ENCODE assay signal across 18 cellular contexts in the genomic region with DNA sequence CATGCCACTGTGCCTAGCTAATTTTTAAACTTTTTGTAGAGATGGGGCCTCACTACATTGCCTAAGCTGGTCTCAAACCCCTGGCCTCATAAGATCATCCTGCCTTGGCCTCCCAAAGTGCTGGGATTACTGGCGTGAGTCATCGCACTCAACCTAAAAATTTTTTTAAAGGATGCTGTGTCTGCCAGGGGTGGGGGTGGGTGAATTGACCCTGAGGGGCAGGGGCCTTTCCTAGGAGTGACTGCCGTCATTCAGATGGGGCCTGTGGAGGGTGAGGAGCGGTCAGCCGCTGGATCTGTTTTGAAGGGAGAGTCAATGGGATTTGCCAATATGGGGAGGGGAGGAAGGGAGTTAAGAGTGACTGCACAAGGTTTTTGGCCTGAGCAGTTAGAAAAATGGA.
A peak's percentile ranks its signal among the peaks of the same experiment; 100 is the strongest.
DNase-seq lines count a peak whose midpoint lies in the region; ATAC-seq, FAIRE-seq and TF ChIP-seq lines count a peak whose summit lies in the region.
"Had no signal": no experiment of that assay in that cellular context is flagged by ENCODE, and none has a peak within 500 bp of the region (broad histone marks: within the 10 kb centered on the region; RNA-seq: fewer than 3 reads in every experiment).

No MANE protein-coding gene starts in this region.

- H3K27ac ChIP-seq in H1 (ENCODE audit: low read depth, low read length), result no peak overlapping the region
- H3K27ac ChIP-seq: BLaER1 had no signal

- no peaks in the 10 kb centered on the region for H3K36me3 ChIP-seq in H1 (ENCODE audit: control insufficient read depth in 2 of 4, insufficient read depth in 4 of 4, low read length in 3 of 4)
- H3K36me3 ChIP-seq: BLaER1, HAP-1 had no signal

- no peak for FAIRE-seq in H1 (lab: Jason Lieb, UNC)
- FAIRE-seq: HTR-8/SVneo had no signal

- no peak overlapping the region for H2BK12ac ChIP-seq in H1 (ENCODE audit: low read depth, low read length)

- no peak overlapping the region for H3K56ac ChIP-seq in H1 (replicated peaks; ENCODE audit: insufficient read length, low read depth, low read length)

- no peak overlapping the region for H3K4me2 ChIP-seq in H1 (ENCODE audit: insufficient read depth in 1 of 2, low read depth in 2 of 2, low read length in 2 of 2)
- H3K4me2 ChIP-seq: BLaER1 had no signal

- no peaks in the 10 kb centered on the region for H3K36me3 Mint-ChIP-seq in neural crest cell (ENCODE audit: low read depth)
- no peaks in the 10 kb centered on the region for H3K36me3 Mint-ChIP-seq in activated naive CD8-positive, alpha-beta T cell treated with anti-CD3 and anti-CD28 coated beads, Interleukin-2, amount 50 U/mL, for 24 hours (ENCODE audit: low read depth)
- H3K36me3 Mint-ChIP-seq: CD4-positive, alpha-beta memory T cell; IgD-negative memory B cell had no signal

- TF ChIP-seq CTCF in H1 (IDR thresholded peaks at IDR 0.05; ENCODE audit: control extremely low read depth in 1 of 3, insufficient read depth in 1 of 3, low read depth in 1 of 3, low read length in 3 of 3), result no peak
- no peak for TF ChIP-seq CTCF in neural crest cell (conservative IDR thresholded peaks at IDR 0.05)

- no peak overlapping the region for H2BK5ac ChIP-seq in H1 (ENCODE audit: low read depth, low read length)

- H2BK120ac ChIP-seq in H1 (replicated peaks; ENCODE audit: low read depth, low read length), result no peak overlapping the region

- H3K4ac ChIP-seq in H1 (replicated peaks; ENCODE audit: insufficient read length, low read depth, low read length), result peak overlapping the region; percentile 19

- H4K20me1 ChIP-seq in H1 (replicated peaks in 1 of 2; ENCODE audit: control insufficient read depth in 1 of 2, insufficient read depth in 2 of 2, low read length in 2 of 2), result no peaks in the 10 kb centered on the region
- H4K20me1 ChIP-seq: BLaER1 had no signal

- no peak for TF ChIP-seq POLR2A in H1 (IDR thresholded peaks at IDR 0.05; ENCODE audit: control extremely low read depth in 1 of 2, low read depth in 2 of 2, low read length in 2 of 2)

- H2AFZ ChIP-seq in H1 (ENCODE audit: low read length), result no peak overlapping the region

- no peaks in the 10 kb centered on the region for H3K79me1 ChIP-seq in H1 (ENCODE audit: low read depth, low read length)

- H3K4me3 ChIP-seq in H1 (ENCODE audit: extremely low read depth in 1 of 4, insufficient read depth in 2 of 4, low read depth in 3 of 4, low read length in 4 of 4), result no peak overlapping the region
- H3K4me3 ChIP-seq: BLaER1, HAP-1 had no signal

- H3K9me3 Mint-ChIP-seq in neural crest cell, result no peaks in the 10 kb centered on the region
- no peaks in the 10 kb centered on the region for H3K9me3 Mint-ChIP-seq in activated naive CD8-positive, alpha-beta T cell treated with anti-CD3 and anti-CD28 coated beads, Interleukin-2, amount 50 U/mL, for 24 hours
- H3K9me3 Mint-ChIP-seq: CD4-positive, alpha-beta memory T cell; IgD-negative memory B cell had no signal

- POLR2A ChIA-PET in H1 (lab: Charles Lee; ENCODE audit: partially characterized antibody), result no interaction called here

- ATAC-seq in activated naive CD8-positive, alpha-beta T cell treated with anti-CD3 and anti-CD28 coated beads, Interleukin-2, amount 50 U/mL, for 24 hours, result no peak
- no peak for ATAC-seq in HG02642 (IDR thresholded peaks at IDR 0.05; ENCODE audit: poor library complexity, unreplicated experiment)

- no peak overlapping the region for H4K5ac ChIP-seq in H1 (ENCODE audit: insufficient read length, low read depth, low read length)

- H2BK15ac ChIP-seq in H1 (ENCODE audit: low read length), result no peak overlapping the region

- no peak overlapping the region for H3K14ac ChIP-seq in H1 (ENCODE audit: insufficient read length)

- 92% methylated on average over 5 of the region's 5 CpGs; no CpG with 5 or more reads in 1 of the 2 experiments for WGBS in H1 (ENCODE audit: extremely low coverage in 1 of 2, insufficient coverage in 1 of 2, insufficient read length in 1 of 2, insufficient replicate concordance in 2 of 2, low coverage in 1 of 2, low lambda C conversion rate in 2 of 2, missing lambda C conversion rate in 1 of 2), 2 experiments

- H3K27ac Mint-ChIP-seq in neural crest cell (ENCODE audit: unreplicated experiment), result peak overlapping the region; percentile 59
- no peak overlapping the region for H3K27ac Mint-ChIP-seq in activated naive CD8-positive, alpha-beta T cell treated with anti-CD3 and anti-CD28 coated beads, Interleukin-2, amount 50 U/mL, for 24 hours
- H3K27ac Mint-ChIP-seq: CD14-positive monocyte; CD4-positive, alpha-beta memory T cell; IgD-negative memory B cell had no signal

- no peak for TF ChIP-seq RAD21 in H1 (IDR thresholded peaks at IDR 0.05 in 1 of 2, conservative IDR thresholded peaks at IDR 0.05 in 1 of 2; ENCODE audit: low read depth in 2 of 2, low read length in 2 of 2)

- peaks cover 10 to 51% (median 35%) of the 10 kb centered on the region in 4 experiments for H3K4me1 ChIP-seq in H1 (replicated peaks in 1 of 4; ENCODE audit: control insufficient read depth in 3 of 4, insufficient read depth in 4 of 4, low read length in 3 of 4)

- no peak overlapping the region for H2AK5ac ChIP-seq in H1 (ENCODE audit: low read depth, low read length)

- H3K4me1 Mint-ChIP-seq in neural crest cell, result peaks cover 58% of the 10 kb centered on the region
- H3K4me1 Mint-ChIP-seq in activated naive CD8-positive, alpha-beta T cell treated with anti-CD3 and anti-CD28 coated beads, Interleukin-2, amount 50 U/mL, for 24 hours, result no peaks in the 10 kb centered on the region
- H3K4me1 Mint-ChIP-seq: CD4-positive, alpha-beta memory T cell had no signal

- no peak overlapping the region for H4K8ac ChIP-seq in H1 (ENCODE audit: extremely low read depth, insufficient read depth, low read length)

- H3K9ac ChIP-seq in H1 (replicated peaks in 1 of 4; ENCODE audit: extremely low read depth in 1 of 4, low read depth in 3 of 4, low read length in 3 of 4), result no peak overlapping the region
- H3K9ac ChIP-seq: BLaER1 had no signal

- H3K27me3 Mint-ChIP-seq in neural crest cell (ENCODE audit: low read depth), result peaks cover 2% of the 10 kb centered on the region
- H3K27me3 Mint-ChIP-seq in activated naive CD8-positive, alpha-beta T cell treated with anti-CD3 and anti-CD28 coated beads, Interleukin-2, amount 50 U/mL, for 24 hours, result peaks cover 7% of the 10 kb centered on the region

- no peaks in the 10 kb centered on the region for H3K9me3 ChIP-seq in H1 (ENCODE audit: insufficient read depth in 2 of 2, low read depth in 1 of 2, low read length in 1 of 2)
- H3K9me3 ChIP-seq: BLaER1, HAP-1 had no signal

- H4K91ac ChIP-seq in H1 (replicated peaks; ENCODE audit: insufficient read length, low read length), result no peak overlapping the region

- H3K23me2 ChIP-seq in H1 (ENCODE audit: low read depth, low read length), result no peaks in the 10 kb centered on the region

- no peaks in the 10 kb centered on the region for H3K79me2 ChIP-seq in H1 (ENCODE audit: control insufficient read depth in 1 of 2, insufficient read depth in 2 of 2, low read length in 2 of 2)

- no peak overlapping the region for H3K23ac ChIP-seq in H1 (ENCODE audit: insufficient read length)

- CTCF ChIA-PET in H1 (lab: Charles Lee; ENCODE audit: partially characterized antibody), result interaction anchor here (0.6 to 16.1 kb wide), 12 partner anchors 9 to 222 kb away, joined by 3 to 169 read pairs (median 4); no protein-coding TSS in a partner anchor

- peak overlapping the region; percentile 22 for H3K4me3 Mint-ChIP-seq in neural crest cell
- no peak overlapping the region for H3K4me3 Mint-ChIP-seq in activated naive CD8-positive, alpha-beta T cell treated with anti-CD3 and anti-CD28 coated beads, Interleukin-2, amount 50 U/mL, for 24 hours
- H3K4me3 Mint-ChIP-seq: CD14-positive monocyte; CD4-positive, alpha-beta memory T cell had no signal

- H3K27me3 ChIP-seq in H1 (replicated peaks in 1 of 4; ENCODE audit: control insufficient read depth in 3 of 4, extremely low read depth in 1 of 4, insufficient read depth in 3 of 4, low read length in 3 of 4), result peaks cover 4 to 21% (median 17%) of the 10 kb centered on the region in 4 experiments; a peak in 6 of 7 replicates
- H3K27me3 ChIP-seq: BLaER1 had no signal

- TF ChIP-seq EP300 in H1 (IDR thresholded peaks at IDR 0.05; ENCODE audit: borderline replicate concordance in 1 of 2, low read depth in 2 of 2, low read length in 2 of 2), result no peak

- 0 out of 2 replicates have a peak overlapping the region, but pooled peaks have one; percentile 54 for H2BK20ac ChIP-seq in H1 (ENCODE audit: low read length)

- H3K18ac ChIP-seq in H1 (ENCODE audit: extremely low read depth, low read length), result no peak overlapping the region

- peak; percentile 22 for DNase-seq in NCI-H82 (lab: John Stamatoyannopoulos, UW)
- DNase-seq in NCI-H82 treated with DMSO at 0.1 percent for 48 hours (lab: John Stamatoyannopoulos, UW; ENCODE audit: unreplicated experiment), result no peak
- DNase-seq in H1 (ENCODE audit: low read depth in 1 of 2, low spot score in 2 of 2), result no peak
- no peak for DNase-seq in neural crest cell (ENCODE audit: low read depth, low spot score)
- DNase-seq in NCI-H748 (lab: John Stamatoyannopoulos, UW; ENCODE audit: unreplicated experiment), result no peak
- no peak for DNase-seq in activated naive CD8-positive, alpha-beta T cell treated with anti-CD3 and anti-CD28 coated beads, Interleukin-2, amount 50 U/mL, for 24 hours
- no peak for DNase-seq in activated CD4-positive, alpha-beta T cell treated with anti-CD3 and anti-CD28 coated beads for 1 hour
- DNase-seq: 8988T; CD4-positive, alpha-beta memory T cell; DMS153; DMS79; GF-D8 had no signal

TF ChIP-seq in H1, 55 proteins besides CTCF, POLR2A, EP300 and RAD21 (continues in another document):
- TF ChIP-seq E2F6 (IDR thresholded peaks at IDR 0.05) (no peak), POU5F1 (IDR thresholded peaks at IDR 0.05; ENCODE audit: low read depth, low read length) (no peak), GABPA (IDR thresholded peaks at IDR 0.05; ENCODE audit: borderline replicate concordance, insufficient read depth, low read length) (no peak), BRCA1 (IDR thresholded peaks at IDR 0.05; ENCODE audit: low read depth, low read length) (no peak), RBBP5 (IDR thresholded peaks at IDR 0.05; ENCODE audit: borderline replicate concordance, low read depth, low read length) (no peak), BACH1 (IDR thresholded peaks at IDR 0.05; ENCODE audit: low read length) (no peak), NANOG (IDR thresholded peaks at IDR 0.05; ENCODE audit: insufficient read depth, low read depth, low read length, poor library complexity, severe bottlenecking) (no peak), JUND (IDR thresholded peaks at IDR 0.05; ENCODE audit: low read length) (no peak), NRF1 (IDR thresholded peaks at IDR 0.05; ENCODE audit: low read depth, low read length) (no peak), SP1 (IDR thresholded peaks at IDR 0.05; ENCODE audit: low read depth, low read length) (no peak), FOSL1 (IDR thresholded peaks at IDR 0.05; ENCODE audit: insufficient read depth, low read depth, low read length) (no peak), CREB1 (IDR thresholded peaks at IDR 0.05) (no peak)
